29 cellular contexts compared by ENCODE assay signal in genomic region chr21:31599563-31599962, GRCh38.
"Had no signal": no experiment of that assay in that cellular context is flagged by ENCODE, and none has a peak within 500 bp of the region (broad histone marks: within the 10 kb centered on the region; RNA-seq: fewer than 3 reads in every experiment).

No MANE protein-coding gene starts in this region.

- H3K4me1 Mint-ChIP-seq: mesothelial cell of epicardium, nephron had no signal

- DNase-seq: dermis blood vessel endothelial cell; effector memory CD4-positive, alpha-beta T cell; gastrocnemius medialis; heart right ventricle; hippocampal formation; left cardiac atrium; left lung; mesenchymal stem cell; mucosa of descending colon; naive thymus-derived CD4-positive, alpha-beta T cell; right lobe of liver; stimulated activated CD4-positive, alpha-beta T cell treated with anti-CD3 and anti-CD28 coated beads, Interleukin-12 subunit alpha, Interleukin-12 subunit beta, amount 100 ng/mL, for 4 hours; stimulated activated CD4-positive, alpha-beta T cell treated with anti-CD3 and anti-CD28 coated beads, Interleukin-1b, Interleukin-23, amount 100 ng/mL, for 48 hours; stimulated activated CD4-positive, alpha-beta T cell treated with anti-CD3 and anti-CD28 coated beads, Interleukin-4, amount 100 ng/mL, for 1 hour; stimulated activated CD8-positive, alpha-beta memory T cell treated with anti-CD3 and anti-CD28 coated beads, Interleukin-4, amount 100 ng/mL, for 48 hours; stimulated activated naive CD4-positive, alpha-beta T cell treated with Interleukin-2 at 50 U/mL for 16 hours; upper lobe of left lung had no signal

- H3K36me3 Mint-ChIP-seq: naive thymus-derived CD4-positive, alpha-beta T cell; neural progenitor cell had no signal

- H3K36me3 ChIP-seq: gastrocnemius medialis, heart right ventricle, left lung, neural progenitor cell, right lobe of liver, thoracic aorta, tibial nerve, upper lobe of left lung had no signal

- FAIRE-seq: endothelial cell of umbilical vein, islet of Langerhans, urothelium cell line had no signal

- H3K9me3 ChIP-seq: gastrocnemius medialis, left lung, mucosa of descending colon, right lobe of liver, thoracic aorta, upper lobe of left lung had no signal

- H2AFZ ChIP-seq: neural progenitor cell, parathyroid adenoma had no signal

- H3K4me3 ChIP-seq: coronary artery, gastrocnemius medialis, heart right ventricle, left lung, mucosa of descending colon, neural progenitor cell, right lobe of liver, smooth muscle cell, thoracic aorta, tibial nerve, upper lobe of left lung had no signal

- H3K9ac ChIP-seq: neural progenitor cell, parathyroid adenoma had no signal

- H3K27me3 Mint-ChIP-seq: naive thymus-derived CD4-positive, alpha-beta T cell; progenitor cell of endocrine pancreas had no signal

- H3K4me3 Mint-ChIP-seq: mesothelial cell of epicardium; naive thymus-derived CD4-positive, alpha-beta T cell; nephron; neural progenitor cell had no signal

- H3K4me1 ChIP-seq: gastrocnemius medialis, heart right ventricle, left lung, parathyroid adenoma, right lobe of liver had no signal

- H3K79me2 ChIP-seq: parathyroid adenoma had no signal

- H3K27me3 ChIP-seq: gastrocnemius medialis, heart right ventricle, left lung, neural progenitor cell, right lobe of liver, tibial nerve, upper lobe of left lung had no signal

- H3K27ac ChIP-seq: coronary artery, gastrocnemius medialis, heart right ventricle, left lung, neural progenitor cell, parathyroid adenoma, right lobe of liver, thoracic aorta, tibial nerve, upper lobe of left lung had no signal

- H3K4me2 ChIP-seq: neural progenitor cell, smooth muscle cell had no signal

- ATAC-seq: gastrocnemius medialis; heart right ventricle; left cardiac atrium; left lung; mucosa of descending colon; naive thymus-derived CD4-positive, alpha-beta T cell; right lobe of liver had no signal

- H3K27ac Mint-ChIP-seq: mesothelial cell of epicardium; naive thymus-derived CD4-positive, alpha-beta T cell; nephron; neural progenitor cell; progenitor cell of endocrine pancreas had no signal

- H3K9me3 Mint-ChIP-seq: naive thymus-derived CD4-positive, alpha-beta T cell had no signal
